9 cellular contexts compared by ENCODE assay signal in the genomic region with DNA sequence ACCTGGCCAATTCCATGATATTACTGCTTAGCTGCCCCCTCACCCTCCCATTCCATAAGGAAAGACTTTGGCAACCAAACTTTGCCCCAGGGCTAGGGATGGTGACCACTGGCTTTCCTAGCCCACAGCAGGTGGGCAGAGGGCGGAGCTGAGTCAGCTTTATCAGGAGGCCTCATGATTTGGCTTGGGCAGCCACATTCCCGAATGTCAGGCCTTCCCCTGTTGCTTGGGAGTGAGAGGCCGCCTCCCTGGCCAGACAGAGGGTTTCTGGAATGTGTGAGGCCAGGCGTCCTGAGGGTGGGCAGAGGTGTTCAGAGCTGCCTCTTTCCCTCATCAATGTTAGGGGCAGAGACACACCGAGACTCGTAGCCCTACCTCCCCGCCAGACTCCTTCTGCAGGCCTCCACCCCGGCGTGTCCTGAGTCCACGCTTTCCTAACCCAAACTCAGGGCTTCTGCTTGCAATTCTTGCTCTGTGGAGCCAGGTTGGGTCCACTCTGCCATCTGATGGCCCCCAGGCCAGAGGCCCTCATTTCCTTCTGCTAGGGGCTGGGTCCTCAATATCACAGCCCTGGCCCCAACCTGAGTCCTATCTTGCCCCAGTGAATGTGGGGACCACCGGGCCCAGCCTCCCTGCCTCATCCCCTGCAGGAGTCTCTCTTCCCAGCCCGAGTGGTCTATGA. TPM values are rescaled to one million over a fixed set of nuclear protein-coding genes. Genes with fewer than 3 reads are reported as not detected.
DNase-seq lines count a peak whose midpoint lies in the region; ATAC-seq, FAIRE-seq and TF ChIP-seq lines count a peak whose summit lies in the region.
"Had no signal": no experiment of that assay in that cellular context is flagged by ENCODE, and none has a peak within 500 bp of the region (broad histone marks: within the 10 kb centered on the region; RNA-seq: fewer than 3 reads in every experiment).

No MANE protein-coding gene starts in this region.

- H3K27me3 ChIP-seq in K562 (ENCODE audit: control insufficient read depth in 2 of 2, insufficient read depth in 2 of 2, low read length in 2 of 2), result no peaks in the 10 kb centered on the region
- H3K27me3 ChIP-seq in lung (ENCODE audit: control insufficient read depth, insufficient read depth), result no peaks in the 10 kb centered on the region

- intact Hi-C loops in K562 (cut with micrococcal nuclease), result no loop called here

- peaks cover 9% of the 10 kb centered on the region; the same call in 1 of the 2 replicates for H4K20me1 ChIP-seq in K562 (replicated peaks; ENCODE audit: control insufficient read depth, insufficient read depth, low read length)

- no peak overlapping the region for H2AFZ ChIP-seq in K562 (ENCODE audit: low read depth, low read length)

- H3K27me3 Mint-ChIP-seq in IgD-negative memory B cell, result no peaks in the 10 kb centered on the region

- H3K4me1 Mint-ChIP-seq in IgD-negative memory B cell, result peaks cover 24 to 37% (median 33%) of the 10 kb centered on the region in 3 donors

- TF ChIP-seq RAD21 in K562 (CRISPR knock-in tag; conservative IDR thresholded peaks at IDR 0.05 in 1 of 2, IDR thresholded peaks at IDR 0.05 in 1 of 2), result no peak

- peak overlapping the region in 3 of 4 donors; percentile 1 to 29 (median 2) for H3K4me3 Mint-ChIP-seq in IgD-negative memory B cell

- TF ChIP-seq POLR2A in K562 (conservative IDR thresholded peaks at IDR 0.05), result no peak

- 69% methylated on average over 12 of the region's 12 CpGs for WGBS in K562 (ENCODE audit: insufficient coverage, low coverage, missing lambda C conversion rate)
- 77 to 82% methylated on average over 12 of the region's 12 CpGs for WGBS in lung, 2 donors

- H3K9me3 ChIP-seq in K562 (replicated peaks; ENCODE audit: control insufficient read depth, insufficient read depth, low read depth, low read length) (no peaks in the 10 kb centered on the region), lung (ENCODE audit: control insufficient read depth in 2 of 2, insufficient read depth in 1 of 2, low read length in 1 of 2) (no peaks in the 10 kb centered on the region)

- H3K27ac ChIP-seq in K562 (ENCODE audit: extremely low read depth, low read depth, low read length) (no peak overlapping the region), lung (ENCODE audit: low read depth in 1 of 2, low read length in 1 of 2) (peak overlapping the region in 1 of 2 donors; percentile 52)

- TF ChIP-seq CTCF in AG10803 (conservative IDR thresholded peaks at IDR 0.05; ENCODE audit: low read length), result no peak
- TF ChIP-seq CTCF in K562 (IDR thresholded peaks at IDR 0.05 in 2 of 3, conservative IDR thresholded peaks at IDR 0.05 in 1 of 3; ENCODE audit: insufficient read depth in 2 of 3, low read depth in 1 of 3, low read length in 3 of 3), result no peak
- no peak for TF ChIP-seq CTCF in lung (IDR thresholded peaks at IDR 0.05; ENCODE audit: control extremely low read depth, extremely low read depth)

- no peak overlapping the region for H3K4me3 ChIP-seq in AG10803 (ENCODE audit: low read length)
- no peak overlapping the region for H3K4me3 ChIP-seq in K562
- no peak overlapping the region for H3K4me3 ChIP-seq in lung

- CTCF ChIA-PET in K562 (lab: Yijun Ruan, JAX; ENCODE audit: low intra/inter-chr PET ratio), result no interaction called here

- H3K36me3 ChIP-seq in K562 (ENCODE audit: control insufficient read depth, insufficient read depth, low read length), result peaks cover 98% of the 10 kb centered on the region
- peaks cover 0 to 69% of the 10 kb centered on the region in 2 donors for H3K36me3 ChIP-seq in lung (ENCODE audit: control insufficient read depth in 2 of 2, insufficient read depth in 2 of 2, low read length in 2 of 2)

- peaks cover 13% of the 10 kb centered on the region for H3K36me3 Mint-ChIP-seq in IgD-negative memory B cell

- no peak for ATAC-seq in K562
- peak; percentile 42 for ATAC-seq in lung (ENCODE audit: insufficient read depth, low FRiP score)
- no peak for ATAC-seq in GM21360 (IDR thresholded peaks at IDR 0.05; ENCODE audit: unreplicated experiment)

- FAIRE-seq in K562 (lab: Jason Lieb, UNC), result no peak

- DNase-seq in AG10803 (ENCODE audit: low read depth) (peak; percentile 27), K562 (ENCODE audit: extremely low read depth in 1 of 4, low spot score in 3 of 4) (no peak), lung (ENCODE audit: low spot score) (peak; percentile 40), SIG-M5 (lab: John Stamatoyannopoulos, UW) (no peak), superior temporal gyrus (ENCODE audit: extremely low spot score) (no peak), OCI-M2 (lab: John Stamatoyannopoulos, UW; ENCODE audit: unreplicated experiment) (no peak)
- DNase-seq: head of caudate nucleus had no signal

- peak overlapping the region in 1 of 2 experiments; percentile 72; a peak in 2 of 4 replicates for H3K9ac ChIP-seq in K562 (ENCODE audit: insufficient read depth in 1 of 2, low read depth in 2 of 2, low read length in 2 of 2)

- no TSS peak for BruUV-seq in K562 (replicated peaks; lab: Mats Ljungman, UMichigan)

- H3K27ac Mint-ChIP-seq in IgD-negative memory B cell, result peak overlapping the region; percentile 72 to 93 (median 89)

- H3K9me1 ChIP-seq in K562 (ENCODE audit: control insufficient read depth, insufficient read depth, low read length), result no peaks in the 10 kb centered on the region

- no peak overlapping the region for H3K4me2 ChIP-seq in K562 (ENCODE audit: insufficient read depth, low read length)

- POLR2A ChIA-PET in K562 (lab: Yijun Ruan, JAX), result interaction anchor here (0.7 to 1.2 kb wide), 3 partner anchors 40 to 1543 kb away, joined by 3 read pairs; no protein-coding TSS in a partner anchor

- in situ Hi-C loops in K562 (cut with MboI), result no loop called here

- H3K4me1 ChIP-seq in K562 (replicated peaks in 1 of 2; ENCODE audit: control insufficient read depth in 2 of 2, insufficient read depth in 2 of 2, low read length in 2 of 2) (peaks cover 5 to 30% of the 10 kb centered on the region in 2 experiments; a peak in 4 of 5 replicates), lung (ENCODE audit: control insufficient read depth in 2 of 2, insufficient read depth in 2 of 2, low read length in 2 of 2) (peaks cover 25 to 26% of the 10 kb centered on the region in 2 donors)

- H3K79me2 ChIP-seq in K562 (ENCODE audit: control insufficient read depth, insufficient read depth, low read length), result no peaks in the 10 kb centered on the region

- no peak for TF ChIP-seq EP300 in K562 (IDR thresholded peaks at IDR 0.05; ENCODE audit: low read length)

- H3K9me3 Mint-ChIP-seq in IgD-negative memory B cell, result no peaks in the 10 kb centered on the region

TF ChIP-seq in K562, 482 proteins besides CTCF, POLR2A, EP300 and RAD21 (continues in another document):
- TF ChIP-seq ZBTB17 (CRISPR knock-in tag; IDR thresholded peaks at IDR 0.05), result no peak
- TF ChIP-seq C11orf30 (IDR thresholded peaks at IDR 0.05; ENCODE audit: low read depth), result peak; percentile 82; the same call in 1 of the 2 replicates
- TF ChIP-seq, protein P1, sequence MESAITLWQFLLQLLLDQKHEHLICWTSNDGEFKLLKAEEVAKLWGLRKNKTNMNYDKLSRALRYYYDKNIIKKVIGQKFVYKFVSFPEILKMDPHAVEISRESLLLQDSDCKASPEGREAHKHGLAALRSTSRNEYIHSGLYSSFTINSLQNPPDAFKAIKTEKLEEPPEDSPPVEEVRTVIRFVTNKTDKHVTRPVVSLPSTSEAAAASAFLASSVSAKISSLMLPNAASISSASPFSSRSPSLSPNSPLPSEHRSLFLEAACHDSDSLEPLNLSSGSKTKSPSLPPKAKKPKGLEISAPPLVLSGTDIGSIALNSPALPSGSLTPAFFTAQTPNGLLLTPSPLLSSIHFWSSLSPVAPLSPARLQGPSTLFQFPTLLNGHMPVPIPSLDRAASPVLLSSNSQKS (CRISPR knock-in tag; IDR thresholded peaks at IDR 0.05), result no peak

RNA-seq across cellular contexts. Expression of a gene that starts 19.3 kb away (rescaled TPM):
- polyA plus RNA-seq in IgD-negative memory B cell, result 45.2 TPM
- 19.9 and 36.1 TPM in 2 replicates for total RNA-seq in K562 (2011; cell fraction: chromatin; rRNA removed; ENCODE audit: low replicate concordance)
- 29.5 and 31.9 TPM in 2 replicates for total RNA-seq in K562 (2011; cell fraction: nucleolus; rRNA removed)
- 27.8 and 33.5 TPM in 2 replicates for total RNA-seq in K562 (2011; cell fraction: nucleoplasm; rRNA removed)
- total RNA-seq in K562 (2014; rRNA removed), result 63.3 and 92.9 TPM in 2 replicates
- 140 and 158 TPM in 2 replicates for total RNA-seq in K562 (2014; rRNA removed; fragmentation: Illumina TruSeq; extraction: Trizol)
- total RNA-seq in K562 (2015; rRNA removed; fragmentation: Illumina TruSeq; extraction: Trizol), result 113 and 133 TPM in 2 replicates
- total RNA-seq in K562 (2021), result 161 and 179 TPM in 2 replicates
- 128 and 161 TPM in 2 replicates for polyA plus RNA-seq in K562 (2011; rRNA removed)
- 49.2 and 81.5 TPM in 2 replicates for polyA plus RNA-seq in K562 (2011; cell fraction: cytosol; rRNA removed)
- 67.5 and 72.8 TPM in 2 replicates for polyA plus RNA-seq in K562 (2011; cell fraction: nucleus; rRNA removed)
- polyA plus RNA-seq in K562 (2012), result 166 and 322 TPM in 2 replicates
- polyA plus RNA-seq in K562 (2014; fragmentation: Illumina TruSeq; extraction: Trizol), result 110 and 119 TPM in 2 replicates
- 100 to 1,000 TPM; 832 to 927 TPM for polyA plus RNA-seq in K562 (2014; fragmentation: Nextera tagmentation; extraction: Ambion mirVana)
- 58.5 and 98.3 TPM in 2 replicates for polyA plus RNA-seq in K562 (2014; rRNA removed)
- 17.7 and 23.0 TPM in 2 replicates for polyA minus RNA-seq in K562 (2011; rRNA and poly(A)+ RNA removed)
- 19.1 and 24.0 TPM in 2 replicates for polyA minus RNA-seq in K562 (2011; cell fraction: cytosol; rRNA and poly(A)+ RNA removed)
- polyA minus RNA-seq in K562 (2011; cell fraction: nucleus; rRNA and poly(A)+ RNA removed), result 17.8 and 17.9 TPM in 2 replicates
- total RNA-seq in lung, result 10 to 100 TPM in 1 of 2 donors, 1 to 10 TPM in 1; 7.8 to 55.4 TPM
- polyA plus RNA-seq in lung, result 100 to 1,000 TPM in 1 of 2 donors, 10 to 100 TPM in 1; 40.8 to 141 TPM

RNA-seq across cellular contexts. Expression of a gene that starts 54.5 kb away (rescaled TPM):
- polyA plus RNA-seq in IgD-negative memory B cell (not detected), K562 (2011; rRNA removed) (not detected in 2 replicates), K562 (2014; fragmentation: Illumina TruSeq; extraction: Trizol) (not detected in 2 replicates), K562 (2014; fragmentation: Nextera tagmentation; extraction: Ambion mirVana) (not detected), K562 (2014; rRNA removed) (not detected in 2 replicates), lung (1 to 10 TPM; 1.3 to 3.4 TPM)
- not detected in 2 replicates for total RNA-seq in K562 (2011; cell fraction: chromatin; rRNA removed; ENCODE audit: low replicate concordance)
- total RNA-seq in K562 (2011; cell fraction: nucleolus; rRNA removed), result not detected in 2 replicates
- not detected in 2 replicates for total RNA-seq in K562 (2011; cell fraction: nucleoplasm; rRNA removed)
- total RNA-seq in K562 (2014; rRNA removed) (not detected in 2 replicates), K562 (2014; rRNA removed; fragmentation: Illumina TruSeq; extraction: Trizol) (not detected in 2 replicates), K562 (2015; rRNA removed; fragmentation: Illumina TruSeq; extraction: Trizol) (not detected in 2 replicates), K562 (2021) (not detected in 2 replicates), lung (1 to 10 TPM; 1.6 to 3.9 TPM)
- not detected in 2 replicates for polyA plus RNA-seq in K562 (2011; cell fraction: cytosol; rRNA removed)
- not detected in 2 replicates for polyA plus RNA-seq in K562 (2011; cell fraction: nucleus; rRNA removed)
- not detected in 2 replicates for polyA plus RNA-seq in K562 (2012)
- not detected in 2 replicates for polyA minus RNA-seq in K562 (2011; rRNA and poly(A)+ RNA removed)
- polyA minus RNA-seq in K562 (2011; cell fraction: cytosol; rRNA and poly(A)+ RNA removed), result not detected in 2 replicates
- polyA minus RNA-seq in K562 (2011; cell fraction: nucleus; rRNA and poly(A)+ RNA removed), result not detected in 2 replicates

Comparison
In these comparisons a context has a peak if more than half of its experiments do, and no peak if none do; other contexts are left out.
1. DNase-seq: peak in AG10803 (single experiment) and lung (single experiment); none in K562 (0 of 4), SIG-M5 (single experiment), superior temporal gyrus (single experiment) and OCI-M2 (single experiment).